8 cellular contexts compared by ENCODE assay signal in genomic region chr15:70762469-70763119, GRCh38. TPM values are rescaled to one million over a fixed set of nuclear protein-coding genes. Genes with fewer than 3 reads are reported as not detected.
DNase-seq lines count a peak whose midpoint lies in the region; ATAC-seq and TF ChIP-seq lines count a peak whose summit lies in the region.

No MANE protein-coding gene starts in this region.

- peak overlapping the region; percentile 56 to 95 (median 92) for H3K9ac ChIP-seq in subcutaneous abdominal adipose tissue (ENCODE audit: low read length in 5 of 5)

- ATAC-seq in left lobe of liver = peak; percentile 57
- ATAC-seq in GM18870 (IDR thresholded peaks at IDR 0.05; ENCODE audit: unreplicated experiment) = no peak

- H3K27me3 ChIP-seq in HAP-1 (ENCODE audit: low read depth) (no peaks in the 10 kb centered on the region), subcutaneous abdominal adipose tissue (ENCODE audit: control insufficient read depth in 5 of 5, insufficient read depth in 4 of 5, low read length in 5 of 5) (no peaks in the 10 kb centered on the region)

- H3K4me3 ChIP-seq in HAP-1 (peak overlapping the region; percentile 73), cardiac fibroblast (replicated peaks in 1 of 2; ENCODE audit: low read depth in 2 of 2, low read length in 2 of 2) (peak overlapping the region; percentile 91 to 94), subcutaneous abdominal adipose tissue (ENCODE audit: low read depth in 1 of 5, low read length in 5 of 5) (peak overlapping the region; percentile 70 to 95 (median 91))

- H3K4me1 ChIP-seq in HAP-1 (peaks cover 48% of the 10 kb centered on the region), subcutaneous abdominal adipose tissue (ENCODE audit: control insufficient read depth in 5 of 5, insufficient read depth in 5 of 5, low read length in 5 of 5) (peaks cover 0 to 39% (median 37%) of the 10 kb centered on the region in 5 donors)

- H3K9me3 ChIP-seq in HAP-1 (no peaks in the 10 kb centered on the region), subcutaneous abdominal adipose tissue (ENCODE audit: control insufficient read depth in 5 of 5, low read length in 5 of 5) (no peaks in the 10 kb centered on the region)

- H3K36me3 ChIP-seq in HAP-1 (replicated peaks) = no peaks in the 10 kb centered on the region
- H3K36me3 ChIP-seq in subcutaneous abdominal adipose tissue (ENCODE audit: control insufficient read depth in 5 of 5, insufficient read depth in 5 of 5, low read length in 5 of 5) = peaks cover 0 to 5% (median 0%) of the 10 kb centered on the region in 5 donors

- no peak for TF ChIP-seq CTCF in cardiac fibroblast (IDR thresholded peaks at IDR 0.05; ENCODE audit: low read depth, low read length)

- peak overlapping the region; percentile 92 for H3K27ac ChIP-seq in subcutaneous abdominal adipose tissue (ENCODE audit: low read depth, low read length)

- DNase-seq in COLO668 (lab: John Stamatoyannopoulos, UW; ENCODE audit: unreplicated experiment) = peak; percentile 70
- DNase-seq in HAP-1 (ENCODE audit: low spot score in 2 of 2) = peak in 1 of 2 experiments; percentile 64
- DNase-seq in RPMI8226 = peak; percentile 45
- DNase-seq in cardiac fibroblast (ENCODE audit: low read depth in 2 of 2) = peak; percentile 62 to 80
- DNase-seq in left lobe of liver (ENCODE audit: low spot score) = peak; percentile 65
- DNase-seq in NCI-H2107 treated with DMSO at 0.1 percent for 48 hours (lab: John Stamatoyannopoulos, UW; ENCODE audit: unreplicated experiment) = no peak

- in situ Hi-C loops in HAP-1 (cut with MboI; ENCODE audit: low sequenced_read_pairs) = no loop called here

RNA-seq across cellular contexts. Expression of gene UACA, which starts 0.8 kb away (rescaled TPM):
- total RNA-seq in left lobe of liver = 13.7 TPM
